8 cellular contexts compared by ENCODE assay signal in genomic region chr7:98745722-98746318, GRCh38.
A peak's percentile ranks its signal among the peaks of the same experiment; 100 is the strongest.
DNase-seq lines count a peak whose midpoint lies in the region; ATAC-seq and TF ChIP-seq lines count a peak whose summit lies in the region.

No MANE protein-coding gene starts in this region.

- DNase-seq in AG04449 (ENCODE audit: low read depth, low spot score), result no peak
- DNase-seq in GM13976 (ENCODE audit: low spot score), result peak; percentile 80
- peak; percentile 34 to 70 for DNase-seq in NCI-H1930 (lab: John Stamatoyannopoulos, UW)
- peak; percentile 57 to 64 for DNase-seq in activated CD4-positive, alpha-beta T cell treated with anti-CD3 and anti-CD28 coated beads, Interleukin-2, amount 50 U/mL, for 4 hours
- peak in 9 of 10 donors; percentile 23 to 70 (median 58) for DNase-seq in dorsolateral prefrontal cortex
- DNase-seq in mucosa of descending colon, result peak; percentile 54 to 90 (median 84)
- peak; percentile 45 to 60 for DNase-seq in stimulated activated CD8-positive, alpha-beta memory T cell treated with anti-CD3 and anti-CD28 coated beads, Interleukin-7, amount 100 ng/mL, for 48 hours (ENCODE audit: extremely low read depth in 1 of 2, low read depth in 1 of 2)

- no peak overlapping the region for H3K27ac ChIP-seq in dorsolateral prefrontal cortex

- peak; percentile 77 for TF ChIP-seq CTCF in AG04449 (IDR thresholded peaks at IDR 0.05; ENCODE audit: insufficient read depth, low read length, missing control alignments)
- peak; percentile 84 for TF ChIP-seq CTCF in GM13976 (IDR thresholded peaks at IDR 0.05; ENCODE audit: borderline replicate concordance, control extremely low read depth, extremely low read depth, insufficient read depth, missing control alignments)
- peak; percentile 45 to 79 (median 68) for TF ChIP-seq CTCF in dorsolateral prefrontal cortex (IDR thresholded peaks at IDR 0.05 in 54 of 56, conservative IDR thresholded peaks at IDR 0.05 in 2 of 56; ENCODE audit: low read depth in 1 of 56, partially characterized antibody in 56 of 56)
- TF ChIP-seq CTCF in mucosa of descending colon (IDR thresholded peaks at IDR 0.05), result peak; percentile 61

- peaks cover 0 to 24% (median 0%) of the 10 kb centered on the region in 45 donors for H3K27me3 ChIP-seq in dorsolateral prefrontal cortex

- in situ Hi-C loops in GM13976 (cut with MboI; ENCODE audit: low sequenced_read_pairs, unreplicated experiment), result loop anchor here (10.0 kb wide), 2 partner anchors 89 to 311 kb away; no protein-coding TSS in a partner anchor

- ATAC-seq in mucosa of descending colon (peak; percentile 80), HG03571 (IDR thresholded peaks at IDR 0.05; ENCODE audit: unreplicated experiment) (no peak)

- H3K4me3 ChIP-seq in AG04449 (ENCODE audit: low read depth, low read length) (no peak overlapping the region), dorsolateral prefrontal cortex (no peak overlapping the region), mucosa of descending colon (no peak overlapping the region)

- H3K4me1 ChIP-seq in mucosa of descending colon (ENCODE audit: low read depth), result no peaks in the 10 kb centered on the region

- intact Hi-C loops in dorsolateral prefrontal cortex (cut with DNase I), result loop anchor here (1.0 to 10.0 kb wide), 2 partner anchors 311 to 313 kb away; no protein-coding TSS in a partner anchor
- intact Hi-C loops in mucosa of descending colon (cut with DNase I, micrococcal nuclease), result loop anchor here in 1 of 2 donors (10.0 kb wide), 1 partner anchor 311 kb away; no protein-coding TSS in a partner anchor

- POLR2A ChIA-PET in AG04449 (lab: Yijun Ruan, JAX), result interaction anchor here (0.5 kb wide), 1 partner anchor 592 kb away, joined by 4 read pairs; no protein-coding TSS in a partner anchor

- no peaks in the 10 kb centered on the region for H3K9me3 ChIP-seq in mucosa of descending colon

- CTCF ChIA-PET in AG04449 (lab: Yijun Ruan, JAX), result interaction anchor here (0.7 to 2.2 kb wide), 22 partner anchors 10 to 451 kb away, joined by 3 to 21 read pairs (median 4); no protein-coding TSS in a partner anchor

- no peaks in the 10 kb centered on the region for H3K36me3 ChIP-seq in mucosa of descending colon (ENCODE audit: low read depth)
